Comparison of ENCODE assay signal across 20 cellular contexts in the genomic region with DNA sequence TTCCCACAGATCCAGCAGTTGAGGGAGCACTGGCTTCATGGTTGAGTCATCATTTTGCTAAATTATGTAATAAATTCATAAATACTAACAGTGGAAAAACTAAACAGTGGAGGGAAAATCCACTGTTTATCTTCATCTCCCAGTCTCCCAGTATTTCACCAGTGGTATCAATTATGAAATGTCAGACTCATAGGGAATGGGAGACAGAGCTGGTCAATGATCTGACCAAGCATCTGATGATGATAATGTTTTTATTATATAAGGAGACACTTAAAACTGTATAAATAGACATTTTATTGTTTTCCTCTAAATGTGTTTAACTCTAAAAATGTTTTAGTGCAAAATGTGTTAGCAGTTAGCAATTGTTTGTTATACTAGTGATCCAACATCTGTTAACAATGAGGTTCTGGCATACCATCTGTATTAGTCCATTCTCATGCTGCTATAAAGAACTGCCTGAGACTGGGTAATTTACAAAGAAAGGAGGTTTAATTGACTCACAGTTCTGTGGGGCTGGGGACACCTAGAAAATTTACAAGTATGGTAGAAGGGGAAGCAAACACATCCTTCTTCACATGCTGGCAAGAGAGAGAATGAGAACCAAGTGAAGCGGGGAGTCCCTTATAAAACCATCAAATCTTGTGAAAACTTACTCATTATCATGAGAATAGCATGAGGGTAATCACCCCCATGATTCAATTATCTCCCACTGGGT. TPM values are rescaled to one million over a fixed set of nuclear protein-coding genes. Genes with fewer than 3 reads are reported as not detected.
A peak's percentile ranks its signal among the peaks of the same experiment; 100 is the strongest.
DNase-seq lines count a peak whose midpoint lies in the region; ATAC-seq and TF ChIP-seq lines count a peak whose summit lies in the region.
"Had no signal": no experiment of that assay in that cellular context is flagged by ENCODE, and none has a peak within 500 bp of the region (broad histone marks: within the 10 kb centered on the region; RNA-seq: fewer than 3 reads in every experiment).

No MANE protein-coding gene starts in this region.

- H3K4me1 ChIP-seq in ovary (ENCODE audit: insufficient read depth) = no peaks in the 10 kb centered on the region
- H3K4me1 ChIP-seq: HAP-1, lower lobe of right lung, right lobe of liver had no signal

- H3K27me3 ChIP-seq in ovary = no peaks in the 10 kb centered on the region
- H3K27me3 ChIP-seq: right lobe of liver had no signal

- ATAC-seq in HG03196 (IDR thresholded peaks at IDR 0.05; ENCODE audit: unreplicated experiment) = no peak
- ATAC-seq: lower lobe of right lung, right lobe of liver, Right ventricle myocardium inferior had no signal

- H3K36me3 ChIP-seq in ovary = no peaks in the 10 kb centered on the region
- H3K36me3 ChIP-seq: HAP-1, lower lobe of right lung, right lobe of liver had no signal

- DNase-seq in EH (ENCODE audit: low read depth) (peak; percentile 90), M059J (ENCODE audit: low read depth) (peak; percentile 58), dedifferentiated amniotic fluid mesenchymal stem cell (ENCODE audit: extremely low spot score) (peak; percentile 53), renal cortical epithelial cell (ENCODE audit: low read depth) (peak; percentile 36), ovary (no peak), hypothalamus (lab: John Stamatoyannopoulos, UW) (no peak)
- DNase-seq: activated CD4-positive, alpha-beta memory T cell treated with anti-CD3 and anti-CD28 coated beads, Interleukin-2, amount 10 ng/mL, durations not matched to agents 7 days and 5 days; activated naive CD4-positive, alpha-beta T cell treated with anti-CD3 and anti-CD28 coated beads for 36 hours; Caco-2; caudate nucleus; lower lobe of right lung; NCI-H2081; NCI-H82; nephron progenitor cell; right lobe of liver; stimulated activated naive CD4-positive, alpha-beta T cell; T-helper 9 cell had no signal

- H3K4me3 ChIP-seq in ovary = no peak overlapping the region
- H3K4me3 ChIP-seq: HAP-1, lower lobe of right lung, right lobe of liver had no signal

- no peak for TF ChIP-seq POLR2A in ovary (IDR thresholded peaks at IDR 0.05)

- no peak overlapping the region for H3K27ac ChIP-seq in ovary
- H3K27ac ChIP-seq: lower lobe of right lung, right lobe of liver had no signal

- intact Hi-C loops in ovary (cut with DNase I) = no loop called here

- WGBS in ovary, 3 donors = 88 to 97% (median 97%) methylated on average over 1 of the region's 1 CpG

- TF ChIP-seq CTCF in ovary (IDR thresholded peaks at IDR 0.05) = no peak

- TF ChIP-seq EP300 in ovary (IDR thresholded peaks at IDR 0.05) = no peak

- H3K9me3 ChIP-seq in ovary = no peaks in the 10 kb centered on the region
- H3K9me3 ChIP-seq: Caco-2, HAP-1, lower lobe of right lung, right lobe of liver had no signal

RNA-seq across cellular contexts. Expression of a gene that starts 11.8 kb away (rescaled TPM):
- 37.3 and 38.5 TPM in 2 replicates for total RNA-seq in M059J (2014; rRNA removed; shearing (Covaris generic))
- total RNA-seq in renal cortical epithelial cell (52.6 and 94.5 TPM in 2 replicates), ovary (10 to 100 TPM; 55.1 to 73.8 (median 67.6) TPM)
- 10 to 100 TPM; 50.2 to 90.4 TPM for polyA plus RNA-seq in ovary

RNA-seq across cellular contexts. Expression of a gene that starts 42.8 kb away (rescaled TPM):
- total RNA-seq in M059J (2014; rRNA removed; shearing (Covaris generic)) = 16.8 and 27.8 TPM in 2 replicates
- total RNA-seq in renal cortical epithelial cell (48.8 and 101 TPM in 2 replicates), ovary (10 to 100 TPM; 16.4 to 58.7 (median 41.7) TPM)
- polyA plus RNA-seq in ovary = 10 to 100 TPM; 12.4 to 13.7 TPM

Comparison
In these comparisons a context has a peak if more than half of its experiments do, and no peak if none do; other contexts are left out.
1. DNase-seq: peak in EH (single experiment), M059J (single experiment), dedifferentiated amniotic fluid mesenchymal stem cell (single experiment) and renal cortical epithelial cell (single experiment); none in ovary (0 of 5) and hypothalamus (0 of 51).